In genomic region chr12:53600490-53601295, GRCh38 we compare ENCODE assay signal across 18 cellular contexts. TPM values are rescaled to one million over a fixed set of nuclear protein-coding genes. Genes with fewer than 3 reads are reported as not detected.
A peak's percentile ranks its signal among the peaks of the same experiment; 100 is the strongest.
DNase-seq lines count a peak whose midpoint lies in the region; ATAC-seq and TF ChIP-seq lines count a peak whose summit lies in the region.
"Had no signal": no experiment of that assay in that cellular context is flagged by ENCODE, and none has a peak within 500 bp of the region (broad histone marks: within the 10 kb centered on the region; RNA-seq: fewer than 3 reads in every experiment).

No MANE protein-coding gene starts in this region.

- H3K27me3 ChIP-seq in Karpas-422 (ENCODE audit: low read length) (no peaks in the 10 kb centered on the region), testis (no peaks in the 10 kb centered on the region)

- H3K9me3 ChIP-seq in Karpas-422 (ENCODE audit: low read length) (no peaks in the 10 kb centered on the region), testis (no peaks in the 10 kb centered on the region)

- no peak for ATAC-seq in esophagus mucosa
- no peak for ATAC-seq in omental fat pad (ENCODE audit: low FRiP score)
- ATAC-seq: GM23338, natural killer cell, T-cell had no signal

- intact Hi-C loops in testis (cut with DNase I; ENCODE audit: low total_unique reads), result no loop called here

- H3K4me1 Mint-ChIP-seq in brain, result peaks cover 79% of the 10 kb centered on the region

- TF ChIP-seq POLR2A in testis (IDR thresholded peaks at IDR 0.05), result no peak

- no peaks in the 10 kb centered on the region for H3K9me3 Mint-ChIP-seq in brain
- H3K9me3 Mint-ChIP-seq: CD14-positive monocyte, GM23338, natural killer cell, T-cell had no signal

- H3K36me3 ChIP-seq in Karpas-422 (ENCODE audit: insufficient read depth, low read length), result peaks cover 15% of the 10 kb centered on the region
- no peaks in the 10 kb centered on the region for H3K36me3 ChIP-seq in testis (ENCODE audit: low read depth, missing control alignments)

- H3K4me3 ChIP-seq in Karpas-422 (ENCODE audit: low read length) (no peak overlapping the region), testis (no peak overlapping the region)
- H3K4me3 ChIP-seq: GM23338 had no signal

- peak overlapping the region; percentile 59 to 92 (median 79) for H3K27ac Mint-ChIP-seq in brain
- H3K27ac Mint-ChIP-seq: GM23338, natural killer cell, T-cell had no signal

- H3K79me2 ChIP-seq in Karpas-422 (ENCODE audit: low read length), result peaks cover 92% of the 10 kb centered on the region

- no peaks in the 10 kb centered on the region for H3K9me2 ChIP-seq in Karpas-422 (replicated peaks; ENCODE audit: insufficient read depth, low read length)

- peak overlapping the region; percentile 93 for H3K27ac ChIP-seq in Karpas-422 (ENCODE audit: low read length)
- H3K27ac ChIP-seq in testis, result peak overlapping the region; percentile 4 to 32
- H3K27ac ChIP-seq: RWPE1 had no signal

- H2AFZ ChIP-seq in Karpas-422 (ENCODE audit: low read length), result no peak overlapping the region
- H2AFZ ChIP-seq: GM23338 had no signal

- H3K9ac ChIP-seq in Karpas-422 (ENCODE audit: low read length), result no peak overlapping the region

- H4K20me1 ChIP-seq in Karpas-422 (ENCODE audit: insufficient read depth, low read depth, low read length), result no peaks in the 10 kb centered on the region

- H3K4me3 Mint-ChIP-seq in brain, result peak overlapping the region in 3 of 5 experiments; percentile 34 to 66 (median 48)
- H3K4me3 Mint-ChIP-seq: GM23338, natural killer cell, T-cell had no signal

- no peak for DNase-seq in Karpas-422
- DNase-seq in left kidney (ENCODE audit: low read depth, low spot score), result peak; percentile 42
- no peak for DNase-seq in testis
- no peak for DNase-seq in omental fat pad (ENCODE audit: low spot score)
- no peak for DNase-seq in cortex of kidney (lab: John Stamatoyannopoulos, UW)
- DNase-seq in activated CD4-positive, alpha-beta T cell treated with anti-CD3 and anti-CD28 coated beads, Interleukin-2, amount 50 U/mL, for 4 hours, result no peak
- DNase-seq: activated gamma-delta T cell; DND-41; natural killer cell; NCI-H1930; NCI-H748 treated with DMSO at 0.1 percent for 48 hours; stimulated activated CD4-positive, alpha-beta T cell treated with anti-CD3 and anti-CD28 coated beads, Interleukin-2, amount 100 ng/mL, for 24 hours; T-cell had no signal

- peak overlapping the region; percentile 88 for H3K4me2 ChIP-seq in Karpas-422 (ENCODE audit: low read depth, low read length, poor library complexity, severe bottlenecking)
- H3K4me2 ChIP-seq: GM23338 had no signal

- no peaks in the 10 kb centered on the region for H3K27me3 Mint-ChIP-seq in brain
- H3K27me3 Mint-ChIP-seq: T-cell had no signal

- H3K4me1 ChIP-seq in Karpas-422 (ENCODE audit: low read length) (peaks cover 73% of the 10 kb centered on the region), testis (peaks cover 29% of the 10 kb centered on the region)

- TF ChIP-seq CTCF in brain (conservative IDR thresholded peaks at IDR 0.05) (no peak), testis (IDR thresholded peaks at IDR 0.05) (no peak), omental fat pad (IDR thresholded peaks at IDR 0.05) (no peak)

- 77 to 89% methylated on average over 13 of the region's 13 CpGs for WGBS in testis, 2 donors

- H3K36me3 Mint-ChIP-seq in brain, result peaks cover 24% of the 10 kb centered on the region
- H3K36me3 Mint-ChIP-seq: natural killer cell had no signal

RNA-seq across cellular contexts. Expression of gene ATF7, which starts 25.5 kb away (rescaled TPM):
- 14.8 and 28.9 TPM in 2 replicates for total RNA-seq in Karpas-422 (2014; rRNA removed; shearing (Covaris generic); ENCODE audit: low replicate concordance)
- polyA plus RNA-seq in brain (ENCODE audit: insufficient read depth, low read depth, low replicate concordance) (36.2 TPM), testis (ENCODE audit: insufficient read depth, low read depth, low replicate concordance) (31.6 TPM)
- total RNA-seq in testis (10 to 100 TPM; 55.1 to 59.8 TPM), esophagus mucosa (29.7 TPM), omental fat pad (10 to 100 TPM; 22.5 to 38.3 (median 29.9) TPM)
